In genomic region chr17:7046725-7047397, GRCh38 we compare ENCODE assay signal across 1 cellular context.
TF ChIP-seq lines count a peak whose summit lies in the region.
"Not testable (repeated sequence)": the region's sequence is repeated elsewhere in the genome, so short reads cannot be mapped to it uniquely, and the experiment has no call there.

No MANE protein-coding gene starts in this region.

TF ChIP-seq in HepG2, 621 proteins besides CTCF, POLR2A, EP300 and RAD21 (continued from another document and continues in another):
- TF ChIP-seq PHF21A (CRISPR knock-in tag; IDR thresholded peaks at IDR 0.05), result peak; percentile 56; the same call in 1 of the 2 replicates
- TF ChIP-seq ARID4A (CRISPR knock-in tag; IDR thresholded peaks at IDR 0.05; ENCODE audit: borderline replicate concordance), result peak; percentile 50; the same call in 1 of the 2 replicates
- peak; percentile 51; the same call in 1 of the 2 replicates for TF ChIP-seq ZGPAT (CRISPR knock-in tag; IDR thresholded peaks at IDR 0.05)
- peak; percentile 38; the same call in 1 of the 2 replicates for TF ChIP-seq TFDP2 (CRISPR knock-in tag; IDR thresholded peaks at IDR 0.05)
- TF ChIP-seq SIX4 (CRISPR knock-in tag; IDR thresholded peaks at IDR 0.05), result peak; percentile 51; the same call in 1 of the 2 replicates
- not testable (repeated sequence) for TF ChIP-seq SOX6 (IDR thresholded peaks at IDR 0.05); HNF1A (IDR thresholded peaks at IDR 0.05; ENCODE audit: low read depth); ATF7 (IDR thresholded peaks at IDR 0.05)
- TF ChIP-seq SOX6 (CRISPR knock-in tag; IDR thresholded peaks at IDR 0.05), result peak; percentile 80
- TF ChIP-seq BHLHE40 (IDR thresholded peaks at IDR 0.05; ENCODE audit: low read length), result peak; percentile 74
- peak; percentile 54; the same call in 1 of the 2 replicates for TF ChIP-seq CEBPG (CRISPR knock-in tag; IDR thresholded peaks at IDR 0.05)
- TF ChIP-seq MLX (CRISPR knock-in tag; IDR thresholded peaks at IDR 0.05), result peak; percentile 75
- TF ChIP-seq RCOR2 (CRISPR knock-in tag; IDR thresholded peaks at IDR 0.05), result 0 out of 2 replicates have a peak, but pooled peaks have one; percentile 25
- peak; percentile 25; the same call in 1 of the 2 replicates for TF ChIP-seq SP5 (CRISPR knock-in tag; IDR thresholded peaks at IDR 0.05; ENCODE audit: borderline replicate concordance, low read depth)
- peak; percentile 67 for TF ChIP-seq PBX2 (CRISPR knock-in tag; IDR thresholded peaks at IDR 0.05)
- peak; percentile 62 for TF ChIP-seq POLR2G (IDR thresholded peaks at IDR 0.05; ENCODE audit: low read depth, low read length)
- TF ChIP-seq ZFX (CRISPR knock-in tag; IDR thresholded peaks at IDR 0.05; ENCODE audit: low read depth), result peak; percentile 67
- TF ChIP-seq HOXA3 (CRISPR knock-in tag; IDR thresholded peaks at IDR 0.05), result peak; percentile 72
- TF ChIP-seq KDM6A (CRISPR knock-in tag; IDR thresholded peaks at IDR 0.05; ENCODE audit: low read depth), result peak; percentile 50; the same call in 1 of the 2 replicates
- TF ChIP-seq DMAP1 (CRISPR knock-in tag; IDR thresholded peaks at IDR 0.05), result peak; percentile 18; the same call in 1 of the 2 replicates
- peak; percentile 25; the same call in 1 of the 2 replicates for TF ChIP-seq HNF1A (CRISPR knock-in tag; IDR thresholded peaks at IDR 0.05; ENCODE audit: borderline replicate concordance)
- TF ChIP-seq SAP130 (CRISPR knock-in tag; IDR thresholded peaks at IDR 0.05; ENCODE audit: low read depth), result peak; percentile 76
- TF ChIP-seq ZNF7 (CRISPR knock-in tag; IDR thresholded peaks at IDR 0.05), result peak; percentile 89
- TF ChIP-seq TFE3 (CRISPR knock-in tag; IDR thresholded peaks at IDR 0.05), result peak; percentile 70
- peak; percentile 81 for TF ChIP-seq SOX5 (CRISPR knock-in tag; IDR thresholded peaks at IDR 0.05; ENCODE audit: borderline replicate concordance)
- TF ChIP-seq ZNF883 (CRISPR knock-in tag; IDR thresholded peaks at IDR 0.05; ENCODE audit: not compliant biosample characterization), result peak; percentile 11
- 0 out of 2 replicates have a peak, but pooled peaks have one; percentile 5 for TF ChIP-seq STAG1 (CRISPR knock-in tag; IDR thresholded peaks at IDR 0.05)
- TF ChIP-seq RXRB (CRISPR knock-in tag; IDR thresholded peaks at IDR 0.05; ENCODE audit: borderline replicate concordance), result peak; percentile 61; the same call in 1 of the 2 replicates
- peak; percentile 42; the same call in 1 of the 2 replicates for TF ChIP-seq ATF7 (CRISPR knock-in tag; IDR thresholded peaks at IDR 0.05)
- peak; percentile 59 for TF ChIP-seq FOXA3 (CRISPR knock-in tag; IDR thresholded peaks at IDR 0.05)
- peak; percentile 75; the same call in 1 of the 2 replicates for TF ChIP-seq IRF2 (CRISPR knock-in tag; IDR thresholded peaks at IDR 0.05)
- peak; percentile 33 for TF ChIP-seq TEAD3 (CRISPR knock-in tag; optimal IDR thresholded peaks at IDR 0.05; ENCODE audit: borderline replicate concordance)
- TF ChIP-seq, protein P1, sequence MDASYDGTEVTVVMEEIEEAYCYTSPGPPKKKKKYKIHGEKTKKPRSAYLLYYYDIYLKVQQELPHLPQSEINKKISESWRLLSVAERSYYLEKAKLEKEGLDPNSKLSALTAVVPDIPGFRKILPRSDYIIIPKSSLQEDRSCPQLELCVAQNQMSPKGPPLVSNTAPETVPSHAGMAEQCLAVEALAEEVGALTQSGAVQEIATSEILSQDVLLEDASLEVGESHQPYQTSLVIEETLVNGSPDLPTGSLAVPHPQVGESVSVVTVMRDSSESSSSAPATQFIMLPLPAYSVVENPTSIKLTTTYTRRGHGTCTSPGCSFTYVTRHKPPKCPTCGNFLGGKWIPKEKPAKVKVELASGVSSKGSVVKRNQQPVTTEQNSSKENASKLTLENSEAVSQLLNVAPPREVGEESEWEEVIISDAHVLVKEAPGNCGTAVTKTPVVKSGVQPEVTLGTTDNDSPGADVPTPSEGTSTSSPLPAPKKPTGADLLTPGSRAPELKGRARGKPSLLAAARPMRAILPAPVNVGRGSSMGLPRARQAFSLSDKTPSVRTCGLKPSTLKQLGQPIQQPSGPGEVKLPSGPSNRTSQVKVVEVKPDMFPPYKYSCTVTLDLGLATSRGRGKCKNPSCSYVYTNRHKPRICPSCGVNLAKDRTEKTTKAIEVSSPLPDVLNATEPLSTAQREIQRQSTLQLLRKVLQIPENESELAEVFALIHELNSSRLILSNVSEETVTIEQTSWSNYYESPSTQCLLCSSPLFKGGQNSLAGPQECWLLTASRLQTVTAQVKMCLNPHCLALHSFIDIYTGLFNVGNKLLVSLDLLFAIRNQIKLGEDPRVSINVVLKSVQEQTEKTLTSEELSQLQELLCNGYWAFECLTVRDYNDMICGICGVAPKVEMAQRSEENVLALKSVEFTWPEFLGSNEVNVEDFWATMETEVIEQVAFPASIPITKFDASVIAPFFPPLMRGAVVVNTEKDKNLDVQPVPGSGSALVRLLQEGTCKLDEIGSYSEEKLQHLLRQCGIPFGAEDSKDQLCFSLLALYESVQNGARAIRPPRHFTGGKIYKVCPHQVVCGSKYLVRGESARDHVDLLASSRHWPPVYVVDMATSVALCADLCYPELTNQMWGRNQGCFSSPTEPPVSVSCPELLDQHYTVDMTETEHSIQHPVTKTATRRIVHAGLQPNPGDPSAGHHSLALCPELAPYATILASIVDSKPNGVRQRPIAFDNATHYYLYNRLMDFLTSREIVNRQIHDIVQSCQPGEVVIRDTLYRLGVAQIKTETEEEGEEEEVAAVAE (CRISPR knock-in tag; IDR thresholded peaks at IDR 0.05; ENCODE audit: borderline replicate concordance), result 0 out of 2 replicates have a peak, but pooled peaks have one; percentile 33
- TF ChIP-seq YEATS4 (CRISPR knock-in tag; IDR thresholded peaks at IDR 0.05; ENCODE audit: borderline replicate concordance), result 0 out of 2 replicates have a peak, but pooled peaks have one; percentile 14
- TF ChIP-seq, protein P2, sequence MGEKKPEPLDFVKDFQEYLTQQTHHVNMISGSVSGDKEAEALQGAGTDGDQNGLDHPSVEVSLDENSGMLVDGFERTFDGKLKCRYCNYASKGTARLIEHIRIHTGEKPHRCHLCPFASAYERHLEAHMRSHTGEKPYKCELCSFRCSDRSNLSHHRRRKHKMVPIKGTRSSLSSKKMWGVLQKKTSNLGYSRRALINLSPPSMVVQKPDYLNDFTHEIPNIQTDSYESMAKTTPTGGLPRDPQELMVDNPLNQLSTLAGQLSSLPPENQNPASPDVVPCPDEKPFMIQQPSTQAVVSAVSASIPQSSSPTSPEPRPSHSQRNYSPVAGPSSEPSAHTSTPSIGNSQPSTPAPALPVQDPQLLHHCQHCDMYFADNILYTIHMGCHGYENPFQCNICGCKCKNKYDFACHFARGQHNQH (CRISPR knock-in tag; IDR thresholded peaks at IDR 0.05), result peak; percentile 55; the same call in 1 of the 2 replicates
- peak; percentile 57 for TF ChIP-seq TBX2 (CRISPR knock-in tag; IDR thresholded peaks at IDR 0.05; ENCODE audit: borderline replicate concordance)
- TF ChIP-seq THAP11 (CRISPR knock-in tag; IDR thresholded peaks at IDR 0.05), result peak; percentile 57
- TF ChIP-seq ATF1 (CRISPR knock-in tag; IDR thresholded peaks at IDR 0.05), result peak; percentile 76; the same call in 1 of the 2 replicates
- 0 out of 2 replicates have a peak, but pooled peaks have one; percentile 34 for TF ChIP-seq ZFP90 (CRISPR knock-in tag; IDR thresholded peaks at IDR 0.05; ENCODE audit: borderline replicate concordance)
